In the genomic region with DNA sequence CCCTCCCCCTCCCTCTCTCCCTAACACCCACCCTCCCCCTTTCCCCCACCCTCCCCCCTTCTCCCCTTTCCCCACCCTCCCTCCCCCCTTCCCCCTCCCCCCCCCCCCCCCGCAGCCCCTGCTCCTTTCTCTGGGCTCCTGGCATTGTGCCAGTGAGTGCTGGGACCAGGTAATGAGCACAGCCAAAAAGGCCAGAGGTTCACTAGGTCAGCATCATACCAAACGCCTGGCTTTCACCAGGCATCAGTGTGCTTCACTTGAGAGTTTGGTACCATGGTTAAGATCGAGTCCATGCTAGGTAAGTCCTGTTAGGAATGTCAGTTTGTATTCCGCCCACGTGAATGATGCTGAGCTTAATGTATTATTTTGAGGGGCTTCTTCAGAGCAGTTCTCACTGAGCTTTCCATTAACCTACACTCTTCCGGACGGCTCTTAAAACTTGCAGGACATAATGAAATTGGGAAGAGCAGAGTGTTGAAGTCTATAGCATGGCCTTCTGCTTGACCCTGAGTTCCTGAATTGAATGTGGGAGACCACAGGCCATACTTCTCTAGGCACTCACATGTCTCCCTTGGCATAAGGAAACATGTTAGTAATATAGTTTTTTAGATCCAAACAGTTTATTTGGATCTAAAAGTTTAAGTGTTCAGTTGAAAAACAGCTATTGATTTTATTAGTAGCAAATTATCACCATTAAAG, we compare ENCODE assay signal across 1 cellular context.
TF ChIP-seq lines count a peak whose summit lies in the region.

No MANE protein-coding gene starts in this region.

TF ChIP-seq in WTC11, 78 proteins besides CTCF, POLR2A, EP300 and RAD21 (continued from another document):
- TF ChIP-seq, protein P1, sequence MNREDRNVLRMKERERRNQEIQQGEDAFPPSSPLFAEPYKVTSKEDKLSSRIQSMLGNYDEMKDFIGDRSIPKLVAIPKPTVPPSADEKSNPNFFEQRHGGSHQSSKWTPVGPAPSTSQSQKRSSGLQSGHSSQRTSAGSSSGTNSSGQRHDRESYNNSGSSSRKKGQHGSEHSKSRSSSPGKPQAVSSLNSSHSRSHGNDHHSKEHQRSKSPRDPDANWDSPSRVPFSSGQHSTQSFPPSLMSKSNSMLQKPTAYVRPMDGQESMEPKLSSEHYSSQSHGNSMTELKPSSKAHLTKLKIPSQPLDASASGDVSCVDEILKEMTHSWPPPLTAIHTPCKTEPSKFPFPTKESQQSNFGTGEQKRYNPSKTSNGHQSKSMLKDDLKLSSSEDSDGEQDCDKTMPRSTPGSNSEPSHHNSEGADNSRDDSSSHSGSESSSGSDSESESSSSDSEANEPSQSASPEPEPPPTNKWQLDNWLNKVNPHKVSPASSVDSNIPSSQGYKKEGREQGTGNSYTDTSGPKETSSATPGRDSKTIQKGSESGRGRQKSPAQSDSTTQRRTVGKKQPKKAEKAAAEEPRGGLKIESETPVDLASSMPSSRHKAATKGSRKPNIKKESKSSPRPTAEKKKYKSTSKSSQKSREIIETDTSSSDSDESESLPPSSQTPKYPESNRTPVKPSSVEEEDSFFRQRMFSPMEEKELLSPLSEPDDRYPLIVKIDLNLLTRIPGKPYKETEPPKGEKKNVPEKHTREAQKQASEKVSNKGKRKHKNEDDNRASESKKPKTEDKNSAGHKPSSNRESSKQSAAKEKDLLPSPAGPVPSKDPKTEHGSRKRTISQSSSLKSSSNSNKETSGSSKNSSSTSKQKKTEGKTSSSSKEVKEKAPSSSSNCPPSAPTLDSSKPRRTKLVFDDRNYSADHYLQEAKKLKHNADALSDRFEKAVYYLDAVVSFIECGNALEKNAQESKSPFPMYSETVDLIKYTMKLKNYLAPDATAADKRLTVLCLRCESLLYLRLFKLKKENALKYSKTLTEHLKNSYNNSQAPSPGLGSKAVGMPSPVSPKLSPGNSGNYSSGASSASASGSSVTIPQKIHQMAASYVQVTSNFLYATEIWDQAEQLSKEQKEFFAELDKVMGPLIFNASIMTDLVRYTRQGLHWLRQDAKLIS (CRISPR knock-in tag; IDR thresholded peaks at IDR 0.05; ENCODE audit: borderline replicate concordance) = no peak
- TF ChIP-seq, protein P2, sequence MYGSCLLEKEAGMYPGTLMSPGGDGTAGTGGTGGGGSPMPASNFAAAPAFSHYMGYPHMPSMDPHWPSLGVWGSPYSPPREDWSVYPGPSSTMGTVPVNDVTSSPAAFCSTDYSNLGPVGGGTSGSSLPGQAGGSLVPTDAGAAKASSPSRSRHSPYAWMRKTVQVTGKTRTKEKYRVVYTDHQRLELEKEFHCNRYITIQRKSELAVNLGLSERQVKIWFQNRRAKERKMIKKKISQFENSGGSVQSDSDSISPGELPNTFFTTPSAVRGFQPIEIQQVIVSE (CRISPR knock-in tag; IDR thresholded peaks at IDR 0.05; ENCODE audit: borderline replicate concordance) = no peak
- TF ChIP-seq OVOL2 (CRISPR knock-in tag; IDR thresholded peaks at IDR 0.05; ENCODE audit: borderline replicate concordance) = no peak
